ENCODE assay signal across 8 cellular contexts in the genomic region with DNA sequence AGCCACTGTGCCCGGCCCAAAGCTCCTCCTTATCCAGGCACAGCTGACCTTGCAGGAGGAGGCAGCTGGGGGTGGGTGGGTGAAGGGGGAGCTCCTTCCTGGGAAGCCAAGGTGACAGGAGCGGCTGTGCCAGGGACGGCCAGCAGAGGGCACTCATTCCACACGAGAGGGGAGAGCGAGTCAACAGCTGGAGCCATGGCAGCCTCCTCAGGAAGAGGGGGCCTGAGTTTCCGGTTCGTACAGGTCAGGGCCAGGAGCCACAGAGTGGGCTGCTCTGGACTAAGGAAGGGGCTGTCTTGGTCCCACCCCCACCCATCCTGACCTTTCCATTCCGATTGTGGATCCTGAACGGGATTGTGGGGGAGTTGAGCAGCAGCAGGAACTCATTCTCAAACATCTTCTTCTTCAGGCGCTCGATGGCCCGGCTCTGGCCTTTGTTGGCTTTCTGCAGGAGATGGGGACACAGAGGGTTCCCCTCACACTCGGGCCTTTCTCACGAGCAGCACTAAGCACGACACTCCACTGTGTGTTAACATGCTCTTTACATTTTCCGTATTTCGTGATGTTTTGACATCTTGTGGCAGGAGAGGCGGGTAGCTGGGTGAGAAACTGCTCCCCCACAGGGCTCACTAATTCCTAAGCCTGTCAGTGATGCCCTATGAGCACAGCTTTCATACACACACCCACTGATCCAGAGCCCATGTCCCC.
DNase-seq lines count a peak whose midpoint lies in the region; ATAC-seq and TF ChIP-seq lines count a peak whose summit lies in the region.

No MANE protein-coding gene starts in this region.

- DNase-seq in MCF 10A (ENCODE audit: unreplicated experiment) (peak; percentile 75), breast epithelium (ENCODE audit: low spot score in 2 of 2) (no peak), SHP77 treated with DMSO at 0.1 percent for 48 hours (lab: John Stamatoyannopoulos, UW) (peak; percentile 37), adipocyte (ENCODE audit: low read depth) (peak; percentile 24), left colon (peak in 1 of 2 donors; percentile 73), stomach (peak; percentile 71), NCI-H524 treated with DMSO at 0.1 percent for 48 hours (lab: John Stamatoyannopoulos, UW) (no peak), GM19238 (ENCODE audit: insufficient read length, low spot score) (no peak)

- BruUV-seq in MCF 10A (replicated peaks; lab: Mats Ljungman, UMichigan) = no TSS peak

- H3K4me1 Mint-ChIP-seq in MCF 10A (ENCODE audit: insufficient read depth, unreplicated experiment) = peaks cover 8% of the 10 kb centered on the region

- no peak overlapping the region for H3K9ac ChIP-seq in adipocyte (ENCODE audit: low read length)

- ATAC-seq in left colon = peak; percentile 61

- H3K9me3 ChIP-seq in breast epithelium (no peaks in the 10 kb centered on the region), adipocyte (ENCODE audit: control insufficient read depth, low read length) (no peaks in the 10 kb centered on the region), stomach (no peaks in the 10 kb centered on the region)

- TF ChIP-seq CTCF in MCF 10A (IDR thresholded peaks at IDR 0.05; ENCODE audit: unreplicated experiment) (peak; percentile 79), breast epithelium (IDR thresholded peaks at IDR 0.05) (peak in 1 of 3 donors; percentile 14), stomach (IDR thresholded peaks at IDR 0.05) (peak in 5 of 7 experiments; percentile 13 to 68 (median 44))

- intact Hi-C loops in MCF 10A (cut with micrococcal nuclease) (loop anchor here (1.0 kb wide), 1 partner anchor 129 kb away; no protein-coding TSS in a partner anchor), breast epithelium (cut with DNase I; ENCODE audit: low total_unique reads) (no loop called here), left colon (cut with DNase I, micrococcal nuclease) (no loop called here), stomach (cut with DNase I; ENCODE audit: low total_unique reads) (loop anchor here (10.0 kb wide), 1 partner anchor 54 kb away; no protein-coding TSS in a partner anchor)

- no peaks in the 10 kb centered on the region for H3K27me3 ChIP-seq in breast epithelium
- no peaks in the 10 kb centered on the region for H3K27me3 ChIP-seq in adipocyte (replicated peaks; ENCODE audit: control insufficient read depth, insufficient read depth, low read length)
- H3K27me3 ChIP-seq in stomach = no peaks in the 10 kb centered on the region

- 81 to 85% (median 85%) methylated on average over 18 of the region's 18 CpGs for WGBS in stomach, 5 donors

- no peaks in the 10 kb centered on the region for H3K9me3 Mint-ChIP-seq in MCF 10A (ENCODE audit: unreplicated experiment)

- H3K27ac ChIP-seq in breast epithelium (no peak overlapping the region), stomach (peak overlapping the region in 1 of 5 donors; percentile 43)

- TF ChIP-seq POLR2A in breast epithelium (IDR thresholded peaks at IDR 0.05) (no peak), stomach (IDR thresholded peaks at IDR 0.05) (no peak)

- CTCF ChIA-PET in MCF 10A (lab: Yijun Ruan, JAX) = interaction anchor here (0.6 to 1.8 kb wide), 23 partner anchors 10 to 894 kb away, joined by 3 to 8 read pairs (median 4); no protein-coding TSS in a partner anchor

- no peak overlapping the region for H3K27ac Mint-ChIP-seq in MCF 10A (ENCODE audit: low read depth, unreplicated experiment)

- H3K27me3 Mint-ChIP-seq in MCF 10A (ENCODE audit: insufficient read depth, unreplicated experiment) = no peaks in the 10 kb centered on the region

- H3K36me3 ChIP-seq in breast epithelium = no peaks in the 10 kb centered on the region
- H3K36me3 ChIP-seq in adipocyte (ENCODE audit: control insufficient read depth, insufficient read depth, low read length, severe bottlenecking) = peaks cover 40% of the 10 kb centered on the region
- peaks cover 53 to 93% (median 88%) of the 10 kb centered on the region in 4 donors for H3K36me3 ChIP-seq in stomach

- H3K4me3 Mint-ChIP-seq in MCF 10A (ENCODE audit: unreplicated experiment) = no peak overlapping the region

- no peak overlapping the region for H3K4me3 ChIP-seq in breast epithelium
- H3K4me3 ChIP-seq in adipocyte (ENCODE audit: low read length) = no peak overlapping the region
- no peak overlapping the region for H3K4me3 ChIP-seq in stomach

- peaks cover 42% of the 10 kb centered on the region for H3K36me3 Mint-ChIP-seq in MCF 10A (ENCODE audit: insufficient read depth, unreplicated experiment)

- POLR2A ChIA-PET in MCF 10A (lab: Yijun Ruan, JAX) = interaction anchor here (1.4 kb wide), 1 partner anchor 129 kb away, joined by 4 read pairs; no protein-coding TSS in a partner anchor

- no peak for TF ChIP-seq EP300 in stomach (IDR thresholded peaks at IDR 0.05)

- H3K4me1 ChIP-seq in breast epithelium = no peaks in the 10 kb centered on the region
- peaks cover 15% of the 10 kb centered on the region for H3K4me1 ChIP-seq in adipocyte (ENCODE audit: control insufficient read depth, insufficient read depth, low read length)
- peaks cover 0 to 11% (median 5%) of the 10 kb centered on the region in 4 donors for H3K4me1 ChIP-seq in stomach

Comparison
In these comparisons a context has a peak if more than half of its experiments do, and no peak if none do; other contexts are left out.
1. DNase-seq: peak in MCF 10A (single experiment), SHP77 treated with DMSO at 0.1 percent for 48 hours (single experiment), adipocyte (single experiment) and stomach (single experiment); none in breast epithelium (0 of 2), NCI-H524 treated with DMSO at 0.1 percent for 48 hours (single experiment) and GM19238 (single experiment).
2. intact Hi-C loops: an anchor here in MCF 10A (1.0 kb wide) and stomach (10.0 kb wide); none called in breast epithelium and left colon.